37 cellular contexts compared by ENCODE assay signal in genomic region chr14:83316356-83316755, GRCh38.
"Had no signal": no experiment of that assay in that cellular context is flagged by ENCODE, and none has a peak within 500 bp of the region (broad histone marks: within the 10 kb centered on the region; RNA-seq: fewer than 3 reads in every experiment).

No MANE protein-coding gene starts in this region.

- H3K4me1 Mint-ChIP-seq: activated CD4-positive, alpha-beta memory T cell treated with anti-CD3 and anti-CD28 coated beads, Interleukin-2, amount 10 ng/mL, durations not matched to agents 7 days and 5 days; activated CD4-positive, alpha-beta T cell treated with anti-CD3 and anti-CD28 coated beads for 36 hours; activated CD4-positive, alpha-beta T cell treated with anti-CD3 and anti-CD28 coated beads, Interleukin-2, amount 10 ng/mL, durations not matched to agents 7 days and 5 days; activated CD8-positive, alpha-beta memory T cell treated with anti-CD3 and anti-CD28 coated beads, Interleukin-2, amount 10 ng/mL, durations not matched to agents 7 days and 5 days; activated naive CD4-positive, alpha-beta T cell treated with anti-CD3 and anti-CD28 coated beads, Interleukin-2, amount 10 ng/mL, durations not matched to agents 7 days and 5 days; activated naive CD4-positive, alpha-beta T cell treated with anti-CD3 and anti-CD28 coated beads, Interleukin-2, amount 50 U/mL, for 24 hours; activated naive CD8-positive, alpha-beta T cell treated with anti-CD3 and anti-CD28 coated beads, Interleukin-2, amount 10 ng/mL, durations not matched to agents 7 days and 5 days; activated naive CD8-positive, alpha-beta T cell treated with anti-CD3 and anti-CD28 coated beads, Interleukin-2, amount 50 U/mL, for 24 hours; brain; central memory CD8-positive, alpha-beta T cell had no signal

- H3K4me3 ChIP-seq: ascending aorta, cardiac muscle cell had no signal

- H3K27ac Mint-ChIP-seq: activated CD4-positive, alpha-beta memory T cell treated with anti-CD3 and anti-CD28 coated beads, Interleukin-2, amount 10 ng/mL, durations not matched to agents 7 days and 5 days; activated CD4-positive, alpha-beta T cell treated with anti-CD3 and anti-CD28 coated beads for 36 hours; activated CD4-positive, alpha-beta T cell treated with anti-CD3 and anti-CD28 coated beads, Interleukin-2, amount 10 ng/mL, durations not matched to agents 7 days and 5 days; activated CD8-positive, alpha-beta memory T cell treated with anti-CD3 and anti-CD28 coated beads, Interleukin-2, amount 10 ng/mL, durations not matched to agents 7 days and 5 days; activated CD8-positive, alpha-beta T cell treated with anti-CD3 and anti-CD28 coated beads, Interleukin-2, amount 10 ng/mL, durations not matched to agents 7 days and 5 days; activated naive CD4-positive, alpha-beta T cell treated with anti-CD3 and anti-CD28 coated beads, Interleukin-2, amount 10 ng/mL, durations not matched to agents 7 days and 5 days; activated naive CD4-positive, alpha-beta T cell treated with anti-CD3 and anti-CD28 coated beads, Interleukin-2, amount 50 U/mL, for 24 hours; activated naive CD8-positive, alpha-beta T cell; activated naive CD8-positive, alpha-beta T cell treated with anti-CD3 and anti-CD28 coated beads, Interleukin-2, amount 10 ng/mL, durations not matched to agents 7 days and 5 days; activated naive CD8-positive, alpha-beta T cell treated with anti-CD3 and anti-CD28 coated beads, Interleukin-2, amount 50 U/mL, for 24 hours; activated T-cell treated with anti-CD3 and anti-CD28 coated beads, Interleukin-2, amount 50 U/mL, for 24 hours; activated T-helper 2 cell treated with anti-CD3 and anti-CD28 coated beads, Interferon-gamma antibody, Interleukin-2, Interleukin-4, amounts not matched to agents 10 μg/mL and 5 μg/mL and 100 μg/mL, durations not matched to agents 14 hours and 24 hours and 36 hours; brain; T-helper 1 cell treated with Interleukin-12 subunit alpha and Interleukin-12 subunit beta and Interleukin-4 antibody, amounts not matched to agents 30 μg/mL and 1 μg/mL, for 36 hours; T-helper 2 cell treated with Interferon-gamma antibody and Interleukin-4, amounts not matched to agents 5 μg/mL and 100 μg/mL, for 36 hours; WTC11 had no signal

- H3K27ac ChIP-seq: ascending aorta, cardiac muscle cell, WERI-Rb-1 had no signal

- ATAC-seq: activated CD4-positive, alpha-beta T cell treated with anti-CD3 and anti-CD28 coated beads for 36 hours; activated CD4-positive, CD25-positive, alpha-beta regulatory T cell treated with anti-CD3 and anti-CD28 coated beads, Interleukin-2, amount 50 U/mL, for 24 hours; activated CD8-positive, alpha-beta memory T cell treated with anti-CD3 and anti-CD28 coated beads, Interleukin-2, amount 10 ng/mL, durations not matched to agents 7 days and 5 days; activated CD8-positive, alpha-beta T cell treated with anti-CD3 and anti-CD28 coated beads, Interleukin-2, amount 10 ng/mL, durations not matched to agents 7 days and 5 days; activated naive CD8-positive, alpha-beta T cell treated with anti-CD3 and anti-CD28 coated beads, Interleukin-2, amount 50 U/mL, for 24 hours; WTC11 had no signal

- H3K36me3 Mint-ChIP-seq: activated CD8-positive, alpha-beta memory T cell treated with anti-CD3 and anti-CD28 coated beads, Interleukin-2, amount 10 ng/mL, durations not matched to agents 7 days and 5 days; activated naive CD4-positive, alpha-beta T cell treated with anti-CD3 and anti-CD28 coated beads, Interleukin-2, amount 10 ng/mL, durations not matched to agents 7 days and 5 days; activated naive CD4-positive, alpha-beta T cell treated with anti-CD3 and anti-CD28 coated beads, Interleukin-2, amount 50 U/mL, for 24 hours; activated naive CD8-positive, alpha-beta T cell; activated naive CD8-positive, alpha-beta T cell treated with anti-CD3 and anti-CD28 coated beads, Interleukin-2, amount 10 ng/mL, durations not matched to agents 7 days and 5 days; brain; WTC11 had no signal

- H3K27me3 ChIP-seq: ascending aorta, cardiac muscle cell had no signal

- H3K36me3 ChIP-seq: ascending aorta, cardiac muscle cell, WERI-Rb-1 had no signal

- H3K4me1 ChIP-seq: ascending aorta had no signal

- H3K9me3 Mint-ChIP-seq: activated naive CD4-positive, alpha-beta T cell treated with anti-CD3 and anti-CD28 coated beads, Interleukin-2, amount 50 U/mL, for 24 hours; T-helper 1 cell treated with Interleukin-12 subunit alpha and Interleukin-12 subunit beta and Interleukin-4 antibody, amounts not matched to agents 30 μg/mL and 1 μg/mL, for 36 hours had no signal

- H3K9me3 ChIP-seq: ascending aorta had no signal

- DNase-seq: activated CD4-positive, alpha-beta memory T cell treated with anti-CD3 and anti-CD28 coated beads, Interleukin-2, amount 10 ng/mL, durations not matched to agents 7 days and 5 days; activated CD4-positive, alpha-beta T cell treated with anti-CD3 and anti-CD28 coated beads for 1 hour; activated CD4-positive, alpha-beta T cell treated with anti-CD3 and anti-CD28 coated beads for 36 hours; activated CD4-positive, alpha-beta T cell treated with anti-CD3 and anti-CD28 coated beads for 48 hours; activated CD4-positive, alpha-beta T cell treated with anti-CD3 and anti-CD28 coated beads, Interleukin-2, amount 10 ng/mL, durations not matched to agents 7 days and 5 days; activated CD4-positive, alpha-beta T cell treated with anti-CD3 and anti-CD28 coated beads, Interleukin-2, amount 50 U/mL, for 48 hours; activated CD4-positive, CD25-positive, alpha-beta regulatory T cell; activated CD8-positive, alpha-beta memory T cell treated with anti-CD3 and anti-CD28 coated beads for 24 hours; activated CD8-positive, alpha-beta memory T cell treated with anti-CD3 and anti-CD28 coated beads, Interleukin-2, amount 10 ng/mL, durations not matched to agents 7 days and 5 days; activated CD8-positive, alpha-beta memory T cell treated with anti-CD3 and anti-CD28 coated beads, Interleukin-2, amount 50 U/mL, for 48 hours; activated CD8-positive, alpha-beta T cell treated with anti-CD3 and anti-CD28 coated beads, Interleukin-2, amount 10 ng/mL, durations not matched to agents 7 days and 5 days; activated effector memory CD4-positive, alpha-beta T cell treated with Interleukin-2 at 50 U/mL for 16 hours; activated gamma-delta T cell; activated naive CD4-positive, alpha-beta T cell treated with anti-CD3 and anti-CD28 coated beads, Interleukin-2, amount 10 ng/mL, durations not matched to agents 7 days and 5 days; activated naive CD4-positive, alpha-beta T cell treated with Interleukin-2 at 50 U/mL for 16 hours; activated naive CD8-positive, alpha-beta T cell treated with anti-CD3 and anti-CD28 coated beads, Interleukin-2, amount 10 ng/mL, durations not matched to agents 7 days and 5 days; activated naive CD8-positive, alpha-beta T cell treated with anti-CD3 and anti-CD28 coated beads, Interleukin-2, amount 50 U/mL, for 24 hours; activated T-cell treated with anti-CD3 and anti-CD28 coated beads, Interleukin-2, amount 50 U/mL, for 24 hours; activated T-cell treated with anti-CD3 and anti-CD28 coated beads, Interleukin-2, amount 50 U/mL, for 48 hours; amygdala; anterior cingulate cortex; caudate nucleus; cerebellar nuclear complex; T-helper 2 cell; T-helper 9 cell; WERI-Rb-1 had no signal

- H3K4me3 Mint-ChIP-seq: activated CD4-positive, alpha-beta memory T cell treated with anti-CD3 and anti-CD28 coated beads, Interleukin-2, amount 10 ng/mL, durations not matched to agents 7 days and 5 days; activated CD4-positive, alpha-beta T cell treated with anti-CD3 and anti-CD28 coated beads for 36 hours; activated CD4-positive, alpha-beta T cell treated with anti-CD3 and anti-CD28 coated beads, Interleukin-2, amount 10 ng/mL, durations not matched to agents 7 days and 5 days; activated CD8-positive, alpha-beta memory T cell treated with anti-CD3 and anti-CD28 coated beads, Interleukin-2, amount 10 ng/mL, durations not matched to agents 7 days and 5 days; activated CD8-positive, alpha-beta T cell treated with anti-CD3 and anti-CD28 coated beads, Interleukin-2, amount 10 ng/mL, durations not matched to agents 7 days and 5 days; activated naive CD4-positive, alpha-beta T cell treated with anti-CD3 and anti-CD28 coated beads, Interleukin-2, amount 10 ng/mL, durations not matched to agents 7 days and 5 days; activated naive CD4-positive, alpha-beta T cell treated with anti-CD3 and anti-CD28 coated beads, Interleukin-2, amount 50 U/mL, for 24 hours; activated naive CD8-positive, alpha-beta T cell; activated naive CD8-positive, alpha-beta T cell treated with anti-CD3 and anti-CD28 coated beads, Interleukin-2, amount 10 ng/mL, durations not matched to agents 7 days and 5 days; activated naive CD8-positive, alpha-beta T cell treated with anti-CD3 and anti-CD28 coated beads, Interleukin-2, amount 50 U/mL, for 24 hours; activated T-cell treated with anti-CD3 and anti-CD28 coated beads, Interleukin-2, amount 50 U/mL, for 24 hours; brain; central memory CD8-positive, alpha-beta T cell; T-helper 1 cell treated with Interleukin-12 subunit alpha and Interleukin-12 subunit beta and Interleukin-4 antibody, amounts not matched to agents 30 μg/mL and 1 μg/mL, for 36 hours; T-helper 2 cell treated with Interferon-gamma antibody and Interleukin-4, amounts not matched to agents 5 μg/mL and 100 μg/mL, for 36 hours; WTC11 had no signal
